In the genomic region with DNA sequence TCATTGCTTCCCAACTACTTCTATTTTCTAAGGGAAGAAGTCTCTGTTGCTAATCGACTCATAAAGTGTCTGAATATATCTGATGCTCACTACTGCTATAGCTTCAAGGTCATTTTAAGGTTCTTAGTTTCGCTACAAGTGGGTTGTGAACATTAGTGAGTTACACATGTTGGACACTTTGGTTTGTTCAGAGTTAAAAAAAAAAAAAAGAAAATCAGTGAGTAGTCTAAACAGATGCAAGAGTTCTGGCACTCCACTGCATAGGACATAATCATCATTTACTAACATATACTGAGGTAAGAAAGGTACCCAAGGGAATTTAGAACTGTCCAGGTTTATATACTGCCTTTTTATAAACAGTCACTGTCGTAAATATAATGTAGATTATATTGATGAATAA, we compare ENCODE assay signal across 20 cellular contexts.
DNase-seq lines count a peak whose midpoint lies in the region; ATAC-seq, FAIRE-seq and TF ChIP-seq lines count a peak whose summit lies in the region.
"Had no signal": no experiment of that assay in that cellular context is flagged by ENCODE, and none has a peak within 500 bp of the region (broad histone marks: within the 10 kb centered on the region; RNA-seq: fewer than 3 reads in every experiment).

No MANE protein-coding gene starts in this region.

- H3K27me3 ChIP-seq in GM12878 (replicated peaks in 1 of 2; ENCODE audit: control insufficient read depth in 2 of 2, insufficient read depth in 2 of 2, low read length in 1 of 2) (no peaks in the 10 kb centered on the region), upper lobe of right lung (no peaks in the 10 kb centered on the region)
- H3K27me3 ChIP-seq: cardiac muscle cell, esophagus muscularis mucosa, neutrophil had no signal

- POLR2A ChIA-PET in GM12878 (lab: Charles Lee), result interaction anchor here (0.6 to 1.2 kb wide), 4 partner anchors 32 to 127 kb away, joined by 3 read pairs; no protein-coding TSS in a partner anchor

- in situ Hi-C loops in GM12878 (cut with MboI), result no loop called here

- H3K36me3 ChIP-seq in GM12878 (ENCODE audit: control insufficient read depth in 2 of 2, insufficient read depth in 2 of 2, low read length in 1 of 2) (no peaks in the 10 kb centered on the region), mucosa of descending colon (ENCODE audit: low read depth) (no peaks in the 10 kb centered on the region), upper lobe of right lung (no peaks in the 10 kb centered on the region)
- H3K36me3 ChIP-seq: cardiac muscle cell, esophagus muscularis mucosa, neutrophil had no signal

- no peak overlapping the region for H3K9ac ChIP-seq in GM12878 (ENCODE audit: control insufficient read depth, insufficient read depth, low read length)

- H3K27me3 Mint-ChIP-seq in stimulated activated naive CD8-positive, alpha-beta T cell treated with anti-CD3 and anti-CD28 coated beads, Interleukin-15, Interleukin-2, amounts not matched to agents 100 ng/mL and 50 ng/mL, for 24 hours, result no peaks in the 10 kb centered on the region

- intact Hi-C loops in GM12878 (cut with micrococcal nuclease; ENCODE audit: unreplicated experiment), result no loop called here
- intact Hi-C loops in mucosa of descending colon (cut with DNase I, micrococcal nuclease), result no loop called here
- intact Hi-C loops in upper lobe of right lung (cut with DNase I), result no loop called here

- TSS peak; percentile 24 for BruUV-seq in GM12878 (replicated peaks; lab: Mats Ljungman, UMichigan)

- peaks cover 15% of the 10 kb centered on the region for H3K9me3 Mint-ChIP-seq in stimulated activated naive CD8-positive, alpha-beta T cell treated with anti-CD3 and anti-CD28 coated beads, Interleukin-15, Interleukin-2, amounts not matched to agents 100 ng/mL and 50 ng/mL, for 24 hours

- H2AFZ ChIP-seq in GM12878 (ENCODE audit: control insufficient read depth, low read depth, low read length), result no peak overlapping the region

- H3K4me1 ChIP-seq in GM12878 (ENCODE audit: control insufficient read depth, insufficient read depth, low read length) (peaks cover 8% of the 10 kb centered on the region; the same call in 1 of the 2 replicates), mucosa of descending colon (ENCODE audit: low read depth) (peaks cover 11% of the 10 kb centered on the region), upper lobe of right lung (no peaks in the 10 kb centered on the region)

- peaks cover 16% of the 10 kb centered on the region for H3K79me2 ChIP-seq in GM12878 (ENCODE audit: control insufficient read depth, insufficient read depth, low read length)

- peak overlapping the region; percentile 90 for H3K4me2 ChIP-seq in GM12878 (ENCODE audit: control insufficient read depth, insufficient read depth)

- no peaks in the 10 kb centered on the region for H4K20me1 ChIP-seq in GM12878 (ENCODE audit: control insufficient read depth, insufficient read depth)

- RAD21 ChIA-PET in GM12878 (lab: Charles Lee; ENCODE audit: unreplicated experiment), result interaction anchor here (0.7 to 2.1 kb wide), 19 partner anchors 9 to 1294 kb away, joined by 3 to 15 read pairs (median 3); a partner anchor contains a TSS

- peaks cover 81% of the 10 kb centered on the region for H3K4me1 Mint-ChIP-seq in stimulated activated naive CD8-positive, alpha-beta T cell treated with anti-CD3 and anti-CD28 coated beads, Interleukin-15, Interleukin-2, amounts not matched to agents 100 ng/mL and 50 ng/mL, for 24 hours (ENCODE audit: low read depth)

- peak overlapping the region; percentile 61 for H3K27ac Mint-ChIP-seq in stimulated activated naive CD8-positive, alpha-beta T cell treated with anti-CD3 and anti-CD28 coated beads, Interleukin-15, Interleukin-2, amounts not matched to agents 100 ng/mL and 50 ng/mL, for 24 hours
- H3K27ac Mint-ChIP-seq: T-helper 2 cell treated with Interferon-gamma antibody and Interleukin-4, amounts not matched to agents 5 μg/mL and 100 μg/mL, for 36 hours had no signal

- peaks cover 38% of the 10 kb centered on the region for H3K36me3 Mint-ChIP-seq in stimulated activated naive CD8-positive, alpha-beta T cell treated with anti-CD3 and anti-CD28 coated beads, Interleukin-15, Interleukin-2, amounts not matched to agents 100 ng/mL and 50 ng/mL, for 24 hours (ENCODE audit: low read depth)

- TF ChIP-seq EP300 in GM12878 (IDR thresholded peaks at IDR 0.05; ENCODE audit: borderline replicate concordance in 1 of 2, control insufficient read depth in 1 of 2, low read depth in 2 of 2, low read length in 2 of 2), result no peak

- H3K4me3 ChIP-seq in GM12878 (peak overlapping the region; percentile 48), mucosa of descending colon (no peak overlapping the region), upper lobe of right lung (no peak overlapping the region)
- H3K4me3 ChIP-seq: cardiac muscle cell, esophagus muscularis mucosa had no signal

- DNase-seq in stimulated activated naive CD8-positive, alpha-beta T cell treated with anti-CD3 and anti-CD28 coated beads, Interleukin-15, Interleukin-2, amounts not matched to agents 100 U/mL and 50 U/mL, for 24 hours, result no peak
- DNase-seq in GM12878 (ENCODE audit: low read depth, low spot score), result peak; percentile 34
- DNase-seq in mucosa of descending colon, result no peak
- no peak for DNase-seq in mucosa of gallbladder (ENCODE audit: low spot score)
- DNase-seq in upper lobe of right lung, result no peak
- DNase-seq: activated CD8-positive, alpha-beta memory T cell treated with anti-CD3 and anti-CD28 coated beads, Interleukin-2, amount 50 U/mL, for 48 hours; Calu3; GF-D8; NCI-H1417 treated with DMSO at 0.1 percent for 48 hours; NCI-H446; SHP77 treated with DMSO at 0.1 percent for 48 hours; stimulated activated CD4-positive, alpha-beta T cell treated with anti-CD3 and anti-CD28 coated beads, Interleukin-15, amount 100 ng/mL, for 24 hours had no signal

- H3K27ac ChIP-seq in GM12878 (ENCODE audit: control insufficient read depth, insufficient read depth) (peak overlapping the region; percentile 62), upper lobe of right lung (no peak overlapping the region)
- H3K27ac ChIP-seq: esophagus muscularis mucosa, neutrophil had no signal

- TF ChIP-seq POLR2A in GM12878 (IDR thresholded peaks at IDR 0.05; ENCODE audit: low read depth, low read length), result no peak

- SMC1A ChIA-PET in GM12878 (lab: Charles Lee; ENCODE audit: uncharacterized antibody, unreplicated experiment), result interaction anchor here (0.6 to 3.2 kb wide), 20 partner anchors 10 to 161 kb away, joined by 3 to 27 read pairs (median 4); no protein-coding TSS in a partner anchor

- peak; percentile 56 for FAIRE-seq in GM12878 (lab: Jason Lieb, UNC)
- FAIRE-seq: H1 had no signal

- 2% methylated on average over 3 of the region's 3 CpGs for WGBS in GM12878 (ENCODE audit: insufficient coverage, insufficient replicate concordance, low lambda C conversion rate, missing lambda C conversion rate)

- no peak for TF ChIP-seq RAD21 in GM12878 (IDR thresholded peaks at IDR 0.05; ENCODE audit: insufficient read depth, low read depth, low read length)

- H3K4me3 Mint-ChIP-seq in stimulated activated naive CD8-positive, alpha-beta T cell treated with anti-CD3 and anti-CD28 coated beads, Interleukin-15, Interleukin-2, amounts not matched to agents 100 ng/mL and 50 ng/mL, for 24 hours, result no peak overlapping the region
- H3K4me3 Mint-ChIP-seq: T-helper 2 cell treated with Interferon-gamma antibody and Interleukin-4, amounts not matched to agents 5 μg/mL and 100 μg/mL, for 36 hours had no signal

- H3K9me3 ChIP-seq in GM12878 (replicated peaks; ENCODE audit: control insufficient read depth, insufficient read depth, low read length), result peaks cover 20% of the 10 kb centered on the region
- no peaks in the 10 kb centered on the region for H3K9me3 ChIP-seq in mucosa of descending colon
- H3K9me3 ChIP-seq in upper lobe of right lung, result no peaks in the 10 kb centered on the region
- H3K9me3 ChIP-seq: esophagus muscularis mucosa, neutrophil had no signal

- CTCF ChIA-PET in GM12878 (lab: Yijun Ruan, JAX), result interaction anchor here (1.7 to 3.6 kb wide), 3 partner anchors 15 to 50 kb away, joined by 3 to 20 read pairs (median 4); no protein-coding TSS in a partner anchor

- no peak for ATAC-seq in stimulated activated naive CD8-positive, alpha-beta T cell treated with anti-CD3 and anti-CD28 coated beads, Interleukin-15, Interleukin-2, amounts not matched to agents 100 U/mL and 50 U/mL, for 24 hours
- peak; percentile 32 for ATAC-seq in HG02885 (IDR thresholded peaks at IDR 0.05; ENCODE audit: poor library complexity, unreplicated experiment)
- ATAC-seq in GM12878, result peak; percentile 20
- ATAC-seq in GM18907 (IDR thresholded peaks at IDR 0.05; ENCODE audit: unreplicated experiment), result no peak
- no peak for ATAC-seq in mucosa of descending colon
- ATAC-seq in upper lobe of right lung, result no peak

- TF ChIP-seq CTCF in GM12878 (IDR thresholded peaks at IDR 0.05 in 2 of 3, conservative IDR thresholded peaks at IDR 0.05 in 1 of 3; ENCODE audit: control insufficient read depth in 2 of 3, extremely low read depth in 1 of 3, insufficient read depth in 1 of 3, low read depth in 3 of 3, low read length in 3 of 3) (no peak), mucosa of descending colon (IDR thresholded peaks at IDR 0.05) (no peak), upper lobe of right lung (IDR thresholded peaks at IDR 0.05) (no peak)

TF ChIP-seq in GM12878, 131 proteins besides CTCF, POLR2A, EP300 and RAD21 (continues in another document):
- TF ChIP-seq GABPA (IDR thresholded peaks at IDR 0.05; ENCODE audit: low read depth) (peak; percentile 13; the same call in 1 of the 2 replicates), ZNF384 (IDR thresholded peaks at IDR 0.05; ENCODE audit: borderline replicate concordance, low read depth, low read length) (peak; percentile 68; the same call in 1 of the 2 replicates), BHLHE40 (IDR thresholded peaks at IDR 0.05; ENCODE audit: borderline replicate concordance in 1 of 2, low read depth in 2 of 2, low read length in 1 of 2) (no peak), ESRRA (IDR thresholded peaks at IDR 0.05; ENCODE audit: low read length) (peak; percentile 68; the same call in 1 of the 2 replicates), SP1 (IDR thresholded peaks at IDR 0.05; ENCODE audit: low read depth, low read length) (no peak), EZH2 (IDR thresholded peaks at IDR 0.05; ENCODE audit: borderline replicate concordance, control insufficient read depth, low read depth, low read length) (no peak)

Comparison
In these comparisons a context has a peak if more than half of its experiments do, and no peak if none do; other contexts are left out.
1. ATAC-seq: peak in HG02885 (single experiment) and GM12878 (single experiment); none in stimulated activated naive CD8-positive, alpha-beta T cell treated with anti-CD3 and anti-CD28 coated beads, Interleukin-15, Interleukin-2, amounts not matched to agents 100 U/mL and 50 U/mL, for 24 hours (single experiment), GM18907 (single experiment), mucosa of descending colon (single experiment) and upper lobe of right lung (single experiment).